Comparison of ENCODE assay signal across 1 cellular context in genomic region chr5:176490291-176490690, GRCh38.
TF ChIP-seq lines count a peak whose summit lies in the region.

No MANE protein-coding gene starts in this region.

TF ChIP-seq in HepG2, 621 proteins besides CTCF, POLR2A, EP300 and RAD21:
- TF ChIP-seq ZNF672 (CRISPR knock-in tag; IDR thresholded peaks at IDR 0.05), result no peak
- 0 out of 2 replicates have a peak, but pooled peaks have one; percentile 7 for TF ChIP-seq STAG1 (CRISPR knock-in tag; IDR thresholded peaks at IDR 0.05)
